ENCODE assay signal across 16 cellular contexts in genomic region chr5:74199005-74199404, GRCh38.
DNase-seq lines count a peak whose midpoint lies in the region; ATAC-seq, FAIRE-seq and TF ChIP-seq lines count a peak whose summit lies in the region.
"Had no signal": no experiment of that assay in that cellular context is flagged by ENCODE, and none has a peak within 500 bp of the region (broad histone marks: within the 10 kb centered on the region; RNA-seq: fewer than 3 reads in every experiment).

No MANE protein-coding gene starts in this region.

- H3K36me3 ChIP-seq in H1 (ENCODE audit: control insufficient read depth in 2 of 4, insufficient read depth in 4 of 4, low read length in 3 of 4): no peaks in the 10 kb centered on the region
- H3K36me3 ChIP-seq: left lung, sigmoid colon, tibial nerve had no signal

- H3K79me2 ChIP-seq in H1 (ENCODE audit: control insufficient read depth in 1 of 2, insufficient read depth in 2 of 2, low read length in 2 of 2): no peaks in the 10 kb centered on the region

- no peaks in the 10 kb centered on the region for H3K79me1 ChIP-seq in H1 (ENCODE audit: low read depth, low read length)

- H3K27me3 ChIP-seq in H1 (replicated peaks in 1 of 4; ENCODE audit: control insufficient read depth in 3 of 4, extremely low read depth in 1 of 4, insufficient read depth in 3 of 4, low read length in 3 of 4): no peaks in the 10 kb centered on the region
- H3K27me3 ChIP-seq: left lung, sigmoid colon, tibial nerve had no signal

- H3K14ac ChIP-seq in H1 (ENCODE audit: insufficient read length): no peak overlapping the region

- TF ChIP-seq RAD21 in H1 (IDR thresholded peaks at IDR 0.05 in 1 of 2, conservative IDR thresholded peaks at IDR 0.05 in 1 of 2; ENCODE audit: low read depth in 2 of 2, low read length in 2 of 2): no peak

- no peak overlapping the region for H3K4ac ChIP-seq in H1 (replicated peaks; ENCODE audit: insufficient read length, low read depth, low read length)

- H4K5ac ChIP-seq in H1 (ENCODE audit: insufficient read length, low read depth, low read length): no peak overlapping the region

- no peak overlapping the region for H3K23ac ChIP-seq in H1 (ENCODE audit: insufficient read length)

- ATAC-seq in GM18511 (IDR thresholded peaks at IDR 0.05; ENCODE audit: unreplicated experiment): peak; percentile 39
- peak; percentile 37 for ATAC-seq in HG03354 (IDR thresholded peaks at IDR 0.05; ENCODE audit: poor library complexity, severe bottlenecking, unreplicated experiment)
- ATAC-seq in HG02798 (IDR thresholded peaks at IDR 0.05; ENCODE audit: poor library complexity, unreplicated experiment): no peak
- ATAC-seq in GM19463 (IDR thresholded peaks at IDR 0.05; ENCODE audit: unreplicated experiment): no peak
- ATAC-seq: left lung had no signal

- no peak overlapping the region for H3K4me2 ChIP-seq in H1 (ENCODE audit: insufficient read depth in 1 of 2, low read depth in 2 of 2, low read length in 2 of 2)

- H2BK20ac ChIP-seq in H1 (ENCODE audit: low read length): no peak overlapping the region

- no peak overlapping the region for H2BK15ac ChIP-seq in H1 (ENCODE audit: low read length)

- no peak overlapping the region for H3K4me3 ChIP-seq in H1 (ENCODE audit: extremely low read depth in 1 of 4, insufficient read depth in 2 of 4, low read depth in 3 of 4, low read length in 4 of 4)
- H3K4me3 ChIP-seq: left lung, sigmoid colon, tibial nerve had no signal

- no peak overlapping the region for H2BK12ac ChIP-seq in H1 (ENCODE audit: low read depth, low read length)

- H3K23me2 ChIP-seq in H1 (ENCODE audit: low read depth, low read length): no peaks in the 10 kb centered on the region

- TF ChIP-seq CTCF in H1 (IDR thresholded peaks at IDR 0.05; ENCODE audit: control extremely low read depth in 1 of 3, insufficient read depth in 1 of 3, low read depth in 1 of 3, low read length in 3 of 3): no peak

- CTCF ChIA-PET in H1 (lab: Charles Lee; ENCODE audit: partially characterized antibody): interaction anchor here (0.5 to 9.1 kb wide), 2 partner anchors 13 to 153 kb away, joined by 3 to 47 read pairs; no protein-coding TSS in a partner anchor

- peak overlapping the region; percentile 20; the same call in 1 of the 2 replicates for H2AFZ ChIP-seq in H1 (ENCODE audit: low read length)

- 0 out of 2 replicates have a peak overlapping the region, but pooled peaks have one; percentile 19 for H3K18ac ChIP-seq in H1 (ENCODE audit: extremely low read depth, low read length)

- DNase-seq in EL (peak; percentile 65), H1 (ENCODE audit: low read depth in 1 of 2, low spot score in 2 of 2) (no peak), SIG-M5 treated with dmso at 0.1 percent for 504 hours (lab: John Stamatoyannopoulos, UW; ENCODE audit: unreplicated experiment) (no peak), cerebellar cortex (ENCODE audit: low spot score) (no peak)
- DNase-seq: anterior cingulate cortex; effector memory CD4-positive, alpha-beta T cell; head of caudate nucleus; left lung; NCI-H1436 treated with DMSO at 0.1 percent for 48 hours; NCI-H82; sigmoid colon had no signal

- TF ChIP-seq POLR2A in H1 (IDR thresholded peaks at IDR 0.05; ENCODE audit: control extremely low read depth in 1 of 2, low read depth in 2 of 2, low read length in 2 of 2): no peak

- H3K9me3 ChIP-seq in H1 (ENCODE audit: insufficient read depth in 2 of 2, low read depth in 1 of 2, low read length in 1 of 2): 0 out of 4 replicates have a peak, but pooled peaks cover 0 to 2% of the 10 kb centered on the region in 2 experiments
- H3K9me3 ChIP-seq: left lung, sigmoid colon, tibial nerve had no signal

- no peak overlapping the region for H3K9ac ChIP-seq in H1 (replicated peaks in 1 of 4; ENCODE audit: extremely low read depth in 1 of 4, low read depth in 3 of 4, low read length in 3 of 4)

- no peak for FAIRE-seq in H1 (lab: Jason Lieb, UNC)

- H4K20me1 ChIP-seq in H1 (replicated peaks in 1 of 2; ENCODE audit: control insufficient read depth in 1 of 2, insufficient read depth in 2 of 2, low read length in 2 of 2): no peaks in the 10 kb centered on the region

- H2BK5ac ChIP-seq in H1 (ENCODE audit: low read depth, low read length): no peak overlapping the region

- no peak overlapping the region for H2AK5ac ChIP-seq in H1 (ENCODE audit: low read depth, low read length)

- POLR2A ChIA-PET in H1 (lab: Charles Lee; ENCODE audit: partially characterized antibody): no interaction called here

- H3K56ac ChIP-seq in H1 (replicated peaks; ENCODE audit: insufficient read length, low read depth, low read length): no peak overlapping the region

- no peak overlapping the region for H4K8ac ChIP-seq in H1 (ENCODE audit: extremely low read depth, insufficient read depth, low read length)

- no peak overlapping the region for H2BK120ac ChIP-seq in H1 (replicated peaks; ENCODE audit: low read depth, low read length)

- H3K4me1 ChIP-seq in H1 (replicated peaks in 1 of 4; ENCODE audit: control insufficient read depth in 3 of 4, insufficient read depth in 4 of 4, low read length in 3 of 4): no peaks in the 10 kb centered on the region
- H3K4me1 ChIP-seq: left lung, sigmoid colon had no signal

- no peak overlapping the region for H3K27ac ChIP-seq in H1 (ENCODE audit: low read depth, low read length)
- H3K27ac ChIP-seq: left lung, sigmoid colon, tibial nerve had no signal

- WGBS in H1 (ENCODE audit: extremely low coverage in 1 of 2, insufficient coverage in 1 of 2, insufficient read length in 1 of 2, insufficient replicate concordance in 2 of 2, low coverage in 1 of 2, low lambda C conversion rate in 2 of 2, missing lambda C conversion rate in 1 of 2), 2 experiments: 83% methylated on average over 2 of the region's 2 CpGs; no CpG with 5 or more reads in 1 of the 2 experiments

- H4K91ac ChIP-seq in H1 (replicated peaks; ENCODE audit: insufficient read length, low read length): no peak overlapping the region

- no peak for TF ChIP-seq EP300 in H1 (IDR thresholded peaks at IDR 0.05; ENCODE audit: borderline replicate concordance in 1 of 2, low read depth in 2 of 2, low read length in 2 of 2)

TF ChIP-seq in H1, 55 proteins besides CTCF, POLR2A, EP300 and RAD21:
- TF ChIP-seq TAF1 (IDR thresholded peaks at IDR 0.05; ENCODE audit: low read depth, low read length) (no peak), SP4 (IDR thresholded peaks at IDR 0.05; ENCODE audit: low read length) (no peak), MAFK (IDR thresholded peaks at IDR 0.05; ENCODE audit: low read depth, low read length) (no peak), HDAC2 (IDR thresholded peaks at IDR 0.05; ENCODE audit: borderline replicate concordance in 1 of 2, low read depth in 2 of 2, low read length in 2 of 2) (no peak)

Comparison
In these comparisons a context has a peak if more than half of its experiments do, and no peak if none do; other contexts are left out.
1. ATAC-seq: peak in GM18511 (single experiment) and HG03354 (single experiment); none in HG02798 (single experiment) and GM19463 (single experiment).